15 cellular contexts compared by ENCODE assay signal in genomic region chr14:104238424-104239184, GRCh38.
DNase-seq lines count a peak whose midpoint lies in the region; FAIRE-seq and TF ChIP-seq lines count a peak whose summit lies in the region.
"Had no signal": no experiment of that assay in that cellular context is flagged by ENCODE, and none has a peak within 500 bp of the region (broad histone marks: within the 10 kb centered on the region; RNA-seq: fewer than 3 reads in every experiment).

No MANE protein-coding gene starts in this region.

- H3K9me3 ChIP-seq in kidney (ENCODE audit: control insufficient read depth in 1 of 2, low read length in 2 of 2), result peaks cover 0 to 15% of the 10 kb centered on the region in 2 donors

- H3K36me3 ChIP-seq in kidney (ENCODE audit: control insufficient read depth in 1 of 2, insufficient read depth in 2 of 2, low read length in 2 of 2), result no peaks in the 10 kb centered on the region

- peak; percentile 1 for DNase-seq in stimulated activated CD4-positive, alpha-beta T cell treated with anti-CD3 and anti-CD28 coated beads, Interleukin-4, amount 100 ng/mL, for 24 hours
- DNase-seq in stimulated activated CD4-positive, alpha-beta T cell treated with anti-CD3 and anti-CD28 coated beads, Interleukin-1b, Interleukin-23, amount 100 ng/mL, for 48 hours, result no peak
- DNase-seq in kidney (peak; percentile 57), posterior vena cava (ENCODE audit: low spot score) (peak; percentile 74), amygdala (lab: John Stamatoyannopoulos, UW) (no peak), NCI-H446 treated with DMSO at 0.1 percent for 48 hours (lab: John Stamatoyannopoulos, UW) (no peak), COLO668 (lab: John Stamatoyannopoulos, UW; ENCODE audit: unreplicated experiment) (no peak)
- DNase-seq: ACHN, EL, HCEC 1CT, Kasumi-1, NCI-H1105 treated with DMSO at 0.1 percent for 48 hours, NCI-H187, NCI-H774, PC-9 had no signal

- intact Hi-C loops in kidney (cut with DNase I), result no loop called here
- intact Hi-C loops in posterior vena cava (cut with DNase I), result no loop called here

- no peaks in the 10 kb centered on the region for H3K4me1 ChIP-seq in kidney (ENCODE audit: control insufficient read depth in 1 of 2, insufficient read depth in 1 of 2, low read depth in 1 of 2, low read length in 2 of 2)

- no peak for TF ChIP-seq CTCF in kidney (IDR thresholded peaks at IDR 0.05; ENCODE audit: borderline replicate concordance, extremely low read depth, insufficient read depth)

- no peak for FAIRE-seq in kidney (lab: Jason Lieb, UNC)

- H3K9ac ChIP-seq in kidney (ENCODE audit: low read length in 2 of 2), result no peak overlapping the region

- H3K4me3 ChIP-seq in kidney (ENCODE audit: low read length in 2 of 2), result no peak overlapping the region
- H3K4me3 ChIP-seq: PC-9 had no signal

- no peak overlapping the region for H3K27ac ChIP-seq in kidney (ENCODE audit: low read depth in 2 of 2, low read length in 2 of 2)
- H3K27ac ChIP-seq: PC-9 had no signal

Comparison
In these comparisons a context has a peak if more than half of its experiments do, and no peak if none do; other contexts are left out.
1. DNase-seq: peak in stimulated activated CD4-positive, alpha-beta T cell treated with anti-CD3 and anti-CD28 coated beads, Interleukin-4, amount 100 ng/mL, for 24 hours (single experiment), kidney (single experiment) and posterior vena cava (single experiment); none in stimulated activated CD4-positive, alpha-beta T cell treated with anti-CD3 and anti-CD28 coated beads, Interleukin-1b, Interleukin-23, amount 100 ng/mL, for 48 hours (single experiment), amygdala (0 of 56), NCI-H446 treated with DMSO at 0.1 percent for 48 hours (single experiment) and COLO668 (single experiment).